In the genomic region with DNA sequence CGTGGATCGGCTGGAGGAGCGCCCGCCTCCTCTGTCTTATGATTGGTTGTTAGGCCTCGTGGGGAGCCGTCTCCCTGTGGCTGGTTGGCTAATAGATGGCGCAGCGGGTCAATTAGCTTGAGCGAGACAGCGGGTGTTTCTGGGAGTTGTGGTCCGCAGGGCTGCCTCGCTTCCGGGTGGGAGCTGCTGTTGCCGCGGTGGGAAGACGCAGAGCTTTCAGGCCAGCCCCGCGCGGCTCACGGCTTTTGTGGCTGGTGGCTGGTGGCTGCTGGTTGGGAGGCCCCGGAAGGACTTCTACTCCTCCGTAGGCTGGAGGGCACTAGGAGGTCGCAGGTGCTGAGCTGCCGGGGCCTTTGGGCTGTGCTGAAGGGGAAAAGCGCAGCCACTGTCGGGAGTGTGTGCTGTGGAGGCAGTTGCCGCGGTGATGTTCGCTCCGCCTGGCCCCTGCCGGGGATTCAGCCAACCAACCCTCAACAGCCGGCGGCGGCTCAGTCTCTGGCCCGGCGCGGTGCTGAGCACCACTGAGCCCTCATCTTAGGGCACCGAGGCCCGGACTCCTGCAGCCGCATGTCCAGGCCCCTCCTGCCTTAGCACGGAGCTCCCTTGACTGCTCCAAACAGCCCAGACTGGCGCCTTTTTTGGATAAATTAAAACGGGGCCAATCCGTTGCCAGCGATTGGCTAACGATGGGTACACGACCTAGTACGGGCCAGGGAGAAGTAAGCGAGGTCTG, we compare ENCODE assay signal across 8 cellular contexts. TPM values are rescaled to one million over a fixed set of nuclear protein-coding genes. Genes with fewer than 3 reads are reported as not detected.
A peak's percentile ranks its signal among the peaks of the same experiment; 100 is the strongest.
DNase-seq lines count a peak whose midpoint lies in the region; ATAC-seq, FAIRE-seq and TF ChIP-seq lines count a peak whose summit lies in the region.

No MANE protein-coding gene starts in this region.

- H3K4me3 ChIP-seq in HUES48 (ENCODE audit: low read depth, low read length) (peak overlapping the region; percentile 95), NT2/D1 (ENCODE audit: insufficient read length, low read depth) (peak overlapping the region; percentile 94), endothelial cell of umbilical vein (replicated peaks in 1 of 3; ENCODE audit: insufficient read depth in 1 of 3, low read depth in 1 of 3, low read length in 3 of 3) (peak overlapping the region; percentile 17 to 86 (median 73))

- H4K20me1 ChIP-seq in endothelial cell of umbilical vein (replicated peaks; ENCODE audit: control insufficient read depth, extremely low read depth, insufficient read depth, low read length): no peaks in the 10 kb centered on the region

- H3K27me3 Mint-ChIP-seq in Calu3 (ENCODE audit: unreplicated experiment): no peaks in the 10 kb centered on the region

- no peak for TF ChIP-seq CTCF in Calu3 (IDR thresholded peaks at IDR 0.05; ENCODE audit: unreplicated experiment)
- TF ChIP-seq CTCF in endothelial cell of umbilical vein (IDR thresholded peaks at IDR 0.05; ENCODE audit: extremely low read depth in 1 of 2, insufficient read depth in 1 of 2, low read depth in 1 of 2, low read length in 2 of 2): no peak

- CTCF ChIA-PET in Calu3 (lab: Charles Lee): interaction anchor here (0.7 to 2.4 kb wide), 3 partner anchors 16 to 344 kb away, joined by 5 to 20 read pairs (median 8); a partner anchor contains a TSS
- CTCF ChIA-PET in endothelial cell of umbilical vein (lab: Charles Lee): interaction anchor here (1.0 to 3.6 kb wide), 12 partner anchors 8 to 1899 kb away, joined by 3 to 46 read pairs (median 14); a partner anchor contains a TSS

- H3K27ac ChIP-seq in HUES48 (ENCODE audit: low read depth, low read length): peak overlapping the region; percentile 95
- H3K27ac ChIP-seq in endothelial cell of umbilical vein (ENCODE audit: insufficient read depth, low read depth, low read length): peak overlapping the region; percentile 65

- H3K27ac Mint-ChIP-seq in Calu3 (ENCODE audit: unreplicated experiment): peak overlapping the region; percentile 85

- peak overlapping the region; percentile 70 for H3K4me2 ChIP-seq in endothelial cell of umbilical vein (ENCODE audit: insufficient read depth, low read length)

- intact Hi-C loops in Calu3 (cut with micrococcal nuclease; ENCODE audit: unreplicated experiment) (loop anchor here (1.0 to 10.0 kb wide), 2 partner anchors 27 to 156 kb away; no protein-coding TSS in a partner anchor), endothelial cell of umbilical vein (cut with micrococcal nuclease) (loop anchor here (1.0 to 2.0 kb wide), 8 partner anchors 16 to 1898 kb away; a partner anchor contains a TSS)

- peak; percentile 99 for FAIRE-seq in endothelial cell of umbilical vein (lab: Jason Lieb, UNC)

- BruUV-seq in Calu3 (replicated peaks; lab: Mats Ljungman, UMichigan): TSS peak; percentile 81
- BruUV-seq in endothelial cell of umbilical vein (replicated peaks; lab: Mats Ljungman, UMichigan): TSS peak; percentile 83

- H3K9me1 ChIP-seq in endothelial cell of umbilical vein (replicated peaks; ENCODE audit: control insufficient read depth, extremely low read depth, insufficient read depth, low read length): no peaks in the 10 kb centered on the region

- H3K4me1 ChIP-seq in HUES48 (ENCODE audit: control insufficient read depth, insufficient read depth, low read length): no peaks in the 10 kb centered on the region
- H3K4me1 ChIP-seq in NT2/D1 (ENCODE audit: insufficient read depth, insufficient read length): peaks cover 4% of the 10 kb centered on the region
- H3K4me1 ChIP-seq in endothelial cell of umbilical vein (ENCODE audit: control insufficient read depth, extremely low read depth, insufficient read depth, low read length): peaks cover 13% of the 10 kb centered on the region

- no peaks in the 10 kb centered on the region for H3K9me3 Mint-ChIP-seq in Calu3 (ENCODE audit: low read depth, unreplicated experiment)

- H3K27me3 ChIP-seq in HUES48 (ENCODE audit: control insufficient read depth, insufficient read depth, low read length) (no peaks in the 10 kb centered on the region), NT2/D1 (ENCODE audit: insufficient read depth, insufficient read length) (no peaks in the 10 kb centered on the region), endothelial cell of umbilical vein (ENCODE audit: control insufficient read depth in 2 of 2, insufficient read depth in 2 of 2, low read length in 2 of 2) (no peaks in the 10 kb centered on the region)

- H3K36me3 ChIP-seq in HUES48 (ENCODE audit: control insufficient read depth, insufficient read depth, low read length) (no peaks in the 10 kb centered on the region), NT2/D1 (ENCODE audit: insufficient read depth, insufficient read length, low read length) (peaks cover 3% of the 10 kb centered on the region), endothelial cell of umbilical vein (ENCODE audit: control insufficient read depth in 2 of 2, extremely low read depth in 1 of 2, insufficient read depth in 2 of 2, low read length in 2 of 2) (no peaks in the 10 kb centered on the region)

- H2AFZ ChIP-seq in endothelial cell of umbilical vein (ENCODE audit: low read depth, low read length): peak overlapping the region; percentile 78

- H3K4me3 Mint-ChIP-seq in Calu3 (ENCODE audit: low read depth, unreplicated experiment): peak overlapping the region; percentile 95

- H3K36me3 Mint-ChIP-seq in Calu3 (ENCODE audit: insufficient read depth, unreplicated experiment): peaks cover 29% of the 10 kb centered on the region

- peaks cover 5% of the 10 kb centered on the region for H3K9me3 ChIP-seq in HUES48 (ENCODE audit: control insufficient read depth, insufficient read depth, low read length)
- H3K9me3 ChIP-seq in NT2/D1 (ENCODE audit: insufficient read depth, low read length): peaks cover 2% of the 10 kb centered on the region; the same call in 1 of the 2 replicates
- no peaks in the 10 kb centered on the region for H3K9me3 ChIP-seq in endothelial cell of umbilical vein (replicated peaks; ENCODE audit: control insufficient read depth, insufficient read depth, low read length)

- DNase-seq in Calu3: peak; percentile 86
- DNase-seq in NT2/D1 (ENCODE audit: low read depth, low spot score): peak; percentile 92
- DNase-seq in activated T-cell treated with anti-CD3 and anti-CD28 coated beads for 1 hour (ENCODE audit: low read depth): peak; percentile 87
- DNase-seq in endothelial cell of umbilical vein (ENCODE audit: low read depth, low spot score): peak; percentile 97
- DNase-seq in midbrain (lab: John Stamatoyannopoulos, UW): peak; percentile 99
- DNase-seq in stimulated activated CD8-positive, alpha-beta memory T cell treated with anti-CD3 and anti-CD28 coated beads, Interleukin-15, amount 100 ng/mL, for 48 hours (ENCODE audit: low read depth in 2 of 2): peak; percentile 90 to 91

- TF ChIP-seq POLR2A in endothelial cell of umbilical vein (IDR thresholded peaks at IDR 0.05; ENCODE audit: low read depth, low read length): peak; percentile 32

- peaks cover 1% of the 10 kb centered on the region for H3K79me2 ChIP-seq in endothelial cell of umbilical vein (ENCODE audit: control insufficient read depth, insufficient read depth, low read length)

- H3K9ac ChIP-seq in HUES48 (ENCODE audit: low read depth, low read length): peak overlapping the region; percentile 88
- H3K9ac ChIP-seq in NT2/D1 (ENCODE audit: insufficient read length, low read depth): peak overlapping the region; percentile 97
- H3K9ac ChIP-seq in endothelial cell of umbilical vein (replicated peaks; ENCODE audit: extremely low read depth, insufficient read depth, low read length): peak overlapping the region; percentile 70

- peak; percentile 86 for ATAC-seq in GM21423 (IDR thresholded peaks at IDR 0.05; ENCODE audit: unreplicated experiment)

- dilution Hi-C loops in endothelial cell of umbilical vein (cut with MboI; ENCODE audit: extremely low pct_ligation_motif_present, low sequenced_read_pairs): no loop called here

- POLR2A ChIA-PET in endothelial cell of umbilical vein (lab: Charles Lee): interaction anchor here (0.6 to 2.9 kb wide), 3 partner anchors 26 to 1872 kb away, joined by 5 to 24 read pairs (median 5); a partner anchor contains a TSS

- peaks cover 10% of the 10 kb centered on the region for H3K4me1 Mint-ChIP-seq in Calu3 (ENCODE audit: low read depth, unreplicated experiment)

TF ChIP-seq in endothelial cell of umbilical vein, 7 proteins besides CTCF, POLR2A, EP300 and RAD21:
- TF ChIP-seq JUN (IDR thresholded peaks at IDR 0.05; ENCODE audit: borderline replicate concordance, insufficient read depth, insufficient read length, low read depth): no peak
- TF ChIP-seq POLR2AphosphoS5 (IDR thresholded peaks at IDR 0.05; ENCODE audit: insufficient read depth, low read depth, low read length): peak; percentile 39

RNA-seq across cellular contexts. Expression of a gene that starts 0.7 kb away (rescaled TPM):
- total RNA-seq in Calu3 (2022): 0.50 and 0.78 TPM in 2 replicates
- total RNA-seq in endothelial cell of umbilical vein: 0.44 and 0.92 TPM in 2 replicates
- polyA plus RNA-seq in endothelial cell of umbilical vein: 0.26 and 0.53 TPM in 2 replicates
- polyA plus RNA-seq in endothelial cell of umbilical vein (2011; cell fraction: cytosol; rRNA removed): 0.50 and 0.55 TPM in 2 replicates
- polyA plus RNA-seq in endothelial cell of umbilical vein (2011; cell fraction: nucleus; rRNA removed): 0.58 and 0.71 TPM in 2 replicates
- 0.83 and 0.88 TPM in 2 replicates for polyA plus RNA-seq in endothelial cell of umbilical vein (2012)
- polyA minus RNA-seq in endothelial cell of umbilical vein: 0.45 TPM in 1 of 2 replicates, not detected in the other
- not detected for polyA minus RNA-seq in endothelial cell of umbilical vein (2011; cell fraction: cytosol; rRNA and poly(A)+ RNA removed)
- not detected in 2 replicates for polyA minus RNA-seq in endothelial cell of umbilical vein (2011; cell fraction: nucleus; rRNA and poly(A)+ RNA removed)

RNA-seq across cellular contexts. Expression of a gene that starts 24.9 kb away (rescaled TPM):
- total RNA-seq in Calu3 (2022) (61.4 and 79.8 TPM in 2 replicates), endothelial cell of umbilical vein (132 and 137 TPM in 2 replicates)
- 57.0 and 71.6 TPM in 2 replicates for polyA plus RNA-seq in endothelial cell of umbilical vein
- polyA plus RNA-seq in endothelial cell of umbilical vein (2011; cell fraction: cytosol; rRNA removed): 99.3 and 117 TPM in 2 replicates
- 53.5 and 54.2 TPM in 2 replicates for polyA plus RNA-seq in endothelial cell of umbilical vein (2011; cell fraction: nucleus; rRNA removed)
- polyA plus RNA-seq in endothelial cell of umbilical vein (2012): 151 and 198 TPM in 2 replicates
- 21.7 and 22.4 TPM in 2 replicates for polyA minus RNA-seq in endothelial cell of umbilical vein
- 31.9 TPM for polyA minus RNA-seq in endothelial cell of umbilical vein (2011; cell fraction: cytosol; rRNA and poly(A)+ RNA removed)
- polyA minus RNA-seq in endothelial cell of umbilical vein (2011; cell fraction: nucleus; rRNA and poly(A)+ RNA removed): 21.2 and 30.2 TPM in 2 replicates

Comparison
In these comparisons a context has a peak if more than half of its experiments do, and no peak if none do; other contexts are left out.
1. Peak in every context shown above with its lines: DNase-seq, ATAC-seq, H3K4me3 ChIP-seq and H3K27ac ChIP-seq.